Comparison of ENCODE assay signal across 8 cellular contexts in genomic region chrX:151396042-151396826, GRCh38. TPM values are rescaled to one million over a fixed set of nuclear protein-coding genes. Genes with fewer than 3 reads are reported as not detected.
DNase-seq lines count a peak whose midpoint lies in the region; ATAC-seq and TF ChIP-seq lines count a peak whose summit lies in the region.

No MANE protein-coding gene starts in this region.

- H3K9me3 ChIP-seq in BLaER1, result no peaks in the 10 kb centered on the region
- no peaks in the 10 kb centered on the region for H3K9me3 ChIP-seq in OCI-LY7 (ENCODE audit: low read length)
- no peaks in the 10 kb centered on the region for H3K9me3 ChIP-seq in cardiac muscle cell (ENCODE audit: low read depth)
- H3K9me3 ChIP-seq in psoas muscle, result no peaks in the 10 kb centered on the region

- H3K4me3 Mint-ChIP-seq in activated naive CD4-positive, alpha-beta T cell treated with anti-CD3 and anti-CD28 coated beads, Interleukin-2, amount 50 U/mL, for 24 hours, result peak overlapping the region; percentile 87

- TF ChIP-seq CTCF in OCI-LY7 (conservative IDR thresholded peaks at IDR 0.05; ENCODE audit: low read length) (no peak), cardiac muscle cell (IDR thresholded peaks at IDR 0.05; ENCODE audit: low read depth, low read length) (no peak), psoas muscle (IDR thresholded peaks at IDR 0.05) (no peak)

- peaks cover 25% of the 10 kb centered on the region for H3K4me1 ChIP-seq in BLaER1
- peaks cover 35% of the 10 kb centered on the region for H3K4me1 ChIP-seq in OCI-LY7 (ENCODE audit: insufficient read depth, low read length, poor library complexity, severe bottlenecking)
- H3K4me1 ChIP-seq in cardiac muscle cell (ENCODE audit: low read depth), result peaks cover 8% of the 10 kb centered on the region
- H3K4me1 ChIP-seq in psoas muscle, result no peaks in the 10 kb centered on the region

- peaks cover 8% of the 10 kb centered on the region for H3K36me3 Mint-ChIP-seq in activated naive CD4-positive, alpha-beta T cell treated with anti-CD3 and anti-CD28 coated beads, Interleukin-2, amount 50 U/mL, for 24 hours

- H3K4me1 Mint-ChIP-seq in activated naive CD4-positive, alpha-beta T cell treated with anti-CD3 and anti-CD28 coated beads, Interleukin-2, amount 50 U/mL, for 24 hours, result peaks cover 63% of the 10 kb centered on the region

- H3K36me3 ChIP-seq in BLaER1 (no peaks in the 10 kb centered on the region), OCI-LY7 (ENCODE audit: insufficient read depth, low read length) (peaks cover 23% of the 10 kb centered on the region), cardiac muscle cell (no peaks in the 10 kb centered on the region), psoas muscle (ENCODE audit: insufficient read depth in 1 of 2, low read depth in 1 of 2) (no peaks in the 10 kb centered on the region)

- BruUV-seq in OCI-LY7 (replicated peaks; lab: Mats Ljungman, UMichigan), result no TSS peak

- POLR2A ChIA-PET in OCI-LY7 (lab: Charles Lee), result interaction anchor here (0.5 to 1.6 kb wide), 3 partner anchors 27 to 1457 kb away, joined by 3 to 4 read pairs (median 4); no protein-coding TSS in a partner anchor

- peak overlapping the region; percentile 90 for H3K9ac ChIP-seq in BLaER1

- CTCF ChIA-PET in OCI-LY7 (lab: Charles Lee; ENCODE audit: unreplicated experiment), result no interaction called here

- H3K4me2 ChIP-seq in BLaER1 (peak overlapping the region; percentile 62), OCI-LY7 (ENCODE audit: low read length) (peak overlapping the region; percentile 94)

- peaks cover 27% of the 10 kb centered on the region; the same call in 1 of the 2 replicates for H3K27me3 ChIP-seq in BLaER1
- H3K27me3 ChIP-seq in cardiac muscle cell, result no peaks in the 10 kb centered on the region
- no peaks in the 10 kb centered on the region for H3K27me3 ChIP-seq in psoas muscle (ENCODE audit: insufficient read depth in 3 of 3, low read length in 2 of 3)

- intact Hi-C loops in OCI-LY7 (cut with micrococcal nuclease; ENCODE audit: unreplicated experiment) (loop anchor here (2.0 to 5.0 kb wide), 2 partner anchors 414 to 827 kb away; partner anchors contain the start of genes HMGB3 and MTM1), psoas muscle (cut with DNase I) (no loop called here)

- ATAC-seq in GM19324 (IDR thresholded peaks at IDR 0.05; ENCODE audit: low FRiP score, unreplicated experiment) (peak; percentile 16), HG03378 (IDR thresholded peaks at IDR 0.05; ENCODE audit: unreplicated experiment) (peak; percentile 32), psoas muscle (peak; percentile 46 to 60 (median 54)), HG03469 (IDR thresholded peaks at IDR 0.05; ENCODE audit: unreplicated experiment) (no peak)

- H2AFZ ChIP-seq in OCI-LY7 (ENCODE audit: low read length), result peak overlapping the region; percentile 80; the same call in 1 of the 2 replicates

- H3K79me2 ChIP-seq in OCI-LY7 (ENCODE audit: insufficient read depth, low read depth, low read length), result peaks cover 48% of the 10 kb centered on the region

- 15 to 58% (median 16%) methylated on average over 17 to 20 of the region's 20 CpGs for WGBS in psoas muscle, 3 donors

- peak overlapping the region; percentile 97 for H3K27ac Mint-ChIP-seq in activated naive CD4-positive, alpha-beta T cell treated with anti-CD3 and anti-CD28 coated beads, Interleukin-2, amount 50 U/mL, for 24 hours

- no peaks in the 10 kb centered on the region for H3K9me2 ChIP-seq in OCI-LY7 (ENCODE audit: insufficient read depth, low read length)

- no peaks in the 10 kb centered on the region for H3K9me3 Mint-ChIP-seq in activated naive CD4-positive, alpha-beta T cell treated with anti-CD3 and anti-CD28 coated beads, Interleukin-2, amount 50 U/mL, for 24 hours

- peaks cover 28% of the 10 kb centered on the region for H4K20me1 ChIP-seq in BLaER1
- H4K20me1 ChIP-seq in OCI-LY7 (ENCODE audit: insufficient read depth, low read length), result peaks cover 24% of the 10 kb centered on the region

- H3K27ac ChIP-seq in BLaER1 (peak overlapping the region; percentile 95), OCI-LY7 (ENCODE audit: low read depth, low read length, poor library complexity, severe bottlenecking) (peak overlapping the region; percentile 93), cardiac muscle cell (peak overlapping the region; percentile 98), psoas muscle (peak overlapping the region; percentile 96)

- peak; percentile 49 for DNase-seq in OCI-LY7 (ENCODE audit: low spot score)
- no peak for DNase-seq in cardiac muscle cell (ENCODE audit: low read depth in 1 of 2, low spot score in 1 of 2)
- peak in 1 of 2 donors; percentile 33 for DNase-seq in psoas muscle

- H3K4me3 ChIP-seq in BLaER1 (peak overlapping the region; percentile 80), OCI-LY7 (ENCODE audit: low read depth, low read length, poor library complexity, severe bottlenecking) (peak overlapping the region; percentile 98), cardiac muscle cell (peak overlapping the region; percentile 97), psoas muscle (peak overlapping the region; percentile 84)

- no peaks in the 10 kb centered on the region for H3K27me3 Mint-ChIP-seq in activated naive CD4-positive, alpha-beta T cell treated with anti-CD3 and anti-CD28 coated beads, Interleukin-2, amount 50 U/mL, for 24 hours

RNA-seq across cellular contexts. Expression of gene VMA21, which starts 0.8 kb away (rescaled TPM):
- 26.1 and 33.7 TPM in 2 replicates for total RNA-seq in OCI-LY7 (2014; rRNA removed; shearing (Covaris generic))
- total RNA-seq in OCI-LY7 (2022), result 48.1 and 50.2 TPM in 2 replicates
- total RNA-seq in cardiac muscle cell, result 21.5 and 22.4 TPM in 2 replicates
- 17.6 and 26.1 TPM in 2 replicates for polyA plus RNA-seq in cardiac muscle cell
- 10 to 100 TPM; 17.4 to 24.1 (median 20.6) TPM for total RNA-seq in psoas muscle
- polyA plus RNA-seq in psoas muscle, result 10 to 100 TPM in 1 of 3 donors, 1 to 10 TPM in 2; 6.7 to 15.2 (median 8.4) TPM
